In genomic region chr17:69480197-69480596, GRCh38 we compare ENCODE assay signal across 26 cellular contexts.
DNase-seq lines count a peak whose midpoint lies in the region; ATAC-seq, FAIRE-seq and TF ChIP-seq lines count a peak whose summit lies in the region.
"Had no signal": no experiment of that assay in that cellular context is flagged by ENCODE, and none has a peak within 500 bp of the region (broad histone marks: within the 10 kb centered on the region; RNA-seq: fewer than 3 reads in every experiment).

No MANE protein-coding gene starts in this region.

- H3K36me3 ChIP-seq in keratinocyte (ENCODE audit: control insufficient read depth in 2 of 2, extremely low read depth in 1 of 2, insufficient read depth in 2 of 2, low read length in 2 of 2) (no peaks in the 10 kb centered on the region), tibial artery (no peaks in the 10 kb centered on the region)
- H3K36me3 ChIP-seq: heart right ventricle, sigmoid colon had no signal

- no peak overlapping the region for H3K4me3 ChIP-seq in keratinocyte (ENCODE audit: control insufficient read depth in 2 of 3, extremely low read depth in 1 of 3, insufficient read depth in 2 of 3, low read depth in 1 of 3, low read length in 3 of 3)
- H3K4me3 ChIP-seq in tibial artery, result no peak overlapping the region
- H3K4me3 ChIP-seq: heart right ventricle, sigmoid colon had no signal

- H3K27me3 ChIP-seq in keratinocyte (ENCODE audit: control insufficient read depth, extremely low read depth, insufficient read depth, low read length) (no peaks in the 10 kb centered on the region), tibial artery (no peaks in the 10 kb centered on the region)
- H3K27me3 ChIP-seq: heart right ventricle, sigmoid colon had no signal

- no peaks in the 10 kb centered on the region for H3K36me3 Mint-ChIP-seq in immature natural killer cell

- H2AFZ ChIP-seq in keratinocyte (ENCODE audit: control insufficient read depth, low read length), result peak overlapping the region; percentile 48

- H3K9me1 ChIP-seq in keratinocyte (ENCODE audit: control insufficient read depth, extremely low read depth, insufficient read depth, low read length), result no peaks in the 10 kb centered on the region

- H3K4me2 ChIP-seq in keratinocyte (ENCODE audit: control insufficient read depth, extremely low read depth, insufficient read depth, low read depth, low read length), result no peak overlapping the region
- H3K4me2 ChIP-seq: KMS-11 had no signal

- TF ChIP-seq CTCF in keratinocyte (optimal IDR thresholded peaks at IDR 0.05 in 1 of 3, IDR thresholded peaks at IDR 0.05 in 1 of 3, conservative IDR thresholded peaks at IDR 0.05 in 1 of 3; ENCODE audit: extremely low read depth in 1 of 3, insufficient read depth in 2 of 3, low read length in 3 of 3) (no peak), tibial artery (IDR thresholded peaks at IDR 0.05) (no peak)

- H3K4me1 ChIP-seq in keratinocyte (ENCODE audit: control insufficient read depth, extremely low read depth, insufficient read depth, low read length) (no peaks in the 10 kb centered on the region), tibial artery (peaks cover 0 to 35% (median 18%) of the 10 kb centered on the region in 4 donors)
- H3K4me1 ChIP-seq: sigmoid colon had no signal

- H3K79me2 ChIP-seq in keratinocyte (ENCODE audit: control insufficient read depth, insufficient read depth, low read length), result no peaks in the 10 kb centered on the region

- peaks cover 0 to 2% (median 0%) of the 10 kb centered on the region in 6 donors for H3K9me3 Mint-ChIP-seq in immature natural killer cell
- H3K9me3 Mint-ChIP-seq: activated naive CD4-positive, alpha-beta T cell treated with anti-CD3 and anti-CD28 coated beads, Interleukin-2, amount 50 U/mL, for 24 hours; activated T-cell treated with anti-CD3 and anti-CD28 coated beads, Interleukin-2, amount 50 U/mL, for 4 hours; stimulated activated naive CD8-positive, alpha-beta T cell treated with anti-CD3 and anti-CD28 coated beads, Interleukin-15, Interleukin-2, amounts not matched to agents 100 ng/mL and 50 ng/mL, for 24 hours; T-helper 1 cell treated with Interleukin-12 subunit alpha and Interleukin-12 subunit beta and Interleukin-4 antibody, amounts not matched to agents 30 μg/mL and 1 μg/mL, for 36 hours had no signal

- H3K4me3 Mint-ChIP-seq in immature natural killer cell, result no peak overlapping the region
- H3K4me3 Mint-ChIP-seq: activated CD8-positive, alpha-beta T cell treated with anti-CD3 and anti-CD28 coated beads, Interleukin-2, amount 10 ng/mL, durations not matched to agents 7 days and 5 days; activated naive CD4-positive, alpha-beta T cell treated with anti-CD3 and anti-CD28 coated beads, Interleukin-2, amount 50 U/mL, for 24 hours; activated T-cell treated with anti-CD3 and anti-CD28 coated beads, Interleukin-2, amount 50 U/mL, for 4 hours; B cell; stimulated activated naive CD8-positive, alpha-beta T cell treated with anti-CD3 and anti-CD28 coated beads, Interleukin-15, Interleukin-2, amounts not matched to agents 100 ng/mL and 50 ng/mL, for 24 hours; T-helper 1 cell treated with Interleukin-12 subunit alpha and Interleukin-12 subunit beta and Interleukin-4 antibody, amounts not matched to agents 30 μg/mL and 1 μg/mL, for 36 hours had no signal

- H3K4me1 Mint-ChIP-seq in immature natural killer cell, result peaks cover 19 to 30% of the 10 kb centered on the region in 2 donors

- H3K27ac Mint-ChIP-seq in immature natural killer cell, result peak overlapping the region in 1 of 6 donors; percentile 47
- H3K27ac Mint-ChIP-seq: activated CD8-positive, alpha-beta T cell treated with anti-CD3 and anti-CD28 coated beads, Interleukin-2, amount 10 ng/mL, durations not matched to agents 7 days and 5 days; activated naive CD4-positive, alpha-beta T cell treated with anti-CD3 and anti-CD28 coated beads, Interleukin-2, amount 50 U/mL, for 24 hours; B cell; stimulated activated naive CD8-positive, alpha-beta T cell treated with anti-CD3 and anti-CD28 coated beads, Interleukin-15, Interleukin-2, amounts not matched to agents 100 ng/mL and 50 ng/mL, for 24 hours; T-helper 1 cell treated with Interleukin-12 subunit alpha and Interleukin-12 subunit beta and Interleukin-4 antibody, amounts not matched to agents 30 μg/mL and 1 μg/mL, for 36 hours had no signal

- DNase-seq in DMS 273 treated with DMSO at 0.1 percent for 48 hours (lab: John Stamatoyannopoulos, UW) (peak; percentile 75), DMS 273 (lab: John Stamatoyannopoulos, UW; ENCODE audit: unreplicated experiment) (no peak), Right ventricle myocardium inferior (ENCODE audit: missing footprints) (no peak), cardiac septum (ENCODE audit: low spot score) (no peak), keratinocyte (ENCODE audit: low read depth, low spot score) (no peak), tibial artery (peak; percentile 76 to 85), immature natural killer cell (no peak)
- no peak for DNase-seq in activated CD4-positive, alpha-beta T cell treated with anti-CD3 and anti-CD28 coated beads, Interleukin-2, amount 50 U/mL, for 48 hours
- DNase-seq: activated CD4-positive, CD25-positive, alpha-beta regulatory T cell; activated CD8-positive, alpha-beta T cell treated with anti-CD3 and anti-CD28 coated beads, Interleukin-2, amount 10 ng/mL, durations not matched to agents 7 days and 5 days; activated T-cell treated with anti-CD3 and anti-CD28 coated beads, Interleukin-2, amount 50 U/mL, for 4 hours; GF-D8; heart right ventricle; NCI-H1417 treated with DMSO at 0.1 percent for 48 hours; NCI-H524; occipital lobe; PC-3; sigmoid colon had no signal

- ATAC-seq in Right ventricle myocardium inferior, result peak; percentile 77
- ATAC-seq: activated CD8-positive, alpha-beta T cell treated with anti-CD3 and anti-CD28 coated beads, Interleukin-2, amount 10 ng/mL, durations not matched to agents 7 days and 5 days; activated T-cell treated with anti-CD3 and anti-CD28 coated beads, Interleukin-2, amount 50 U/mL, for 4 hours; PC-3 had no signal

- peak; percentile 67 for FAIRE-seq in keratinocyte (lab: Jason Lieb, UNC)
- FAIRE-seq: H54, urothelium cell line had no signal

- H4K20me1 ChIP-seq in keratinocyte (ENCODE audit: control insufficient read depth, extremely low read depth, insufficient read depth, low read length), result no peaks in the 10 kb centered on the region

- H3K27me3 Mint-ChIP-seq in immature natural killer cell (ENCODE audit: low read depth in 3 of 3), result no peaks in the 10 kb centered on the region
- H3K27me3 Mint-ChIP-seq: activated naive CD4-positive, alpha-beta T cell treated with anti-CD3 and anti-CD28 coated beads, Interleukin-2, amount 50 U/mL, for 24 hours; B cell; stimulated activated naive CD8-positive, alpha-beta T cell treated with anti-CD3 and anti-CD28 coated beads, Interleukin-15, Interleukin-2, amounts not matched to agents 100 ng/mL and 50 ng/mL, for 24 hours had no signal

- intact Hi-C loops in Right ventricle myocardium inferior (cut with DNase I), result no loop called here
- intact Hi-C loops in cardiac septum (cut with DNase I), result no loop called here
- intact Hi-C loops in tibial artery (cut with DNase I; ENCODE audit: low total_unique reads), result no loop called here

- H3K9me3 ChIP-seq in keratinocyte (ENCODE audit: control insufficient read depth, low read depth, low read length), result no peaks in the 10 kb centered on the region
- no peaks in the 10 kb centered on the region for H3K9me3 ChIP-seq in tibial artery
- H3K9me3 ChIP-seq: heart right ventricle, sigmoid colon had no signal

- H3K27ac ChIP-seq in keratinocyte (ENCODE audit: control insufficient read depth, insufficient read depth, low read length), result no peak overlapping the region
- H3K27ac ChIP-seq in tibial artery, result peak overlapping the region; percentile 49 to 62
- H3K27ac ChIP-seq: 22Rv1, heart right ventricle, KMS-11, sigmoid colon had no signal

- dilution Hi-C loops in keratinocyte (cut with MboI; ENCODE audit: extremely low pct_ligation_motif_present, low sequenced_read_pairs), result no loop called here

- no peak overlapping the region for H3K9ac ChIP-seq in keratinocyte (ENCODE audit: control insufficient read depth, extremely low read depth, insufficient read depth, low read length)
- H3K9ac ChIP-seq: KMS-11 had no signal

Comparison
In these comparisons a context has a peak if more than half of its experiments do, and no peak if none do; other contexts are left out.
1. DNase-seq: peak in DMS 273 treated with DMSO at 0.1 percent for 48 hours (single experiment) and tibial artery (2 of 2); none in DMS 273 (single experiment), Right ventricle myocardium inferior (single experiment), cardiac septum (single experiment), keratinocyte (single experiment), immature natural killer cell (0 of 3) and activated CD4-positive, alpha-beta T cell treated with anti-CD3 and anti-CD28 coated beads, Interleukin-2, amount 50 U/mL, for 48 hours (0 of 2).